ENCODE assay signal across 41 cellular contexts in genomic region chr18:42336139-42336538, GRCh38.
"Had no signal": no experiment of that assay in that cellular context is flagged by ENCODE, and none has a peak within 500 bp of the region (broad histone marks: within the 10 kb centered on the region; RNA-seq: fewer than 3 reads in every experiment).

No MANE protein-coding gene starts in this region.

- H3K36me3 ChIP-seq: adrenal gland, ascending aorta, brain microvascular endothelial cell, breast epithelium, cardiac muscle cell had no signal

- H3K4me1 Mint-ChIP-seq: activated naive CD4-positive, alpha-beta T cell treated with anti-CD3 and anti-CD28 coated beads, Interleukin-2, amount 10 ng/mL, durations not matched to agents 7 days and 5 days; activated naive CD4-positive, alpha-beta T cell treated with anti-CD3 and anti-CD28 coated beads, Interleukin-2, amount 50 U/mL, for 24 hours; activated naive CD8-positive, alpha-beta T cell treated with anti-CD3 and anti-CD28 coated beads for 36 hours; activated naive CD8-positive, alpha-beta T cell treated with anti-CD3 and anti-CD28 coated beads, Interleukin-2, amount 10 ng/mL, durations not matched to agents 7 days and 5 days; activated naive CD8-positive, alpha-beta T cell treated with anti-CD3 and anti-CD28 coated beads, Interleukin-2, amount 50 U/mL, for 24 hours; activated T-helper 17 cell treated with anti-CD3 and anti-CD28 coated beads, Interleukin-2, amount 50 U/mL, for 72 hours; central memory CD8-positive, alpha-beta T cell had no signal

- H3K27ac Mint-ChIP-seq: activated naive CD4-positive, alpha-beta T cell treated with anti-CD3 and anti-CD28 coated beads for 36 hours; activated naive CD4-positive, alpha-beta T cell treated with anti-CD3 and anti-CD28 coated beads, Interleukin-2, amount 10 ng/mL, durations not matched to agents 7 days and 5 days; activated naive CD4-positive, alpha-beta T cell treated with anti-CD3 and anti-CD28 coated beads, Interleukin-2, amount 50 U/mL, for 72 hours; activated naive CD8-positive, alpha-beta T cell; activated naive CD8-positive, alpha-beta T cell treated with anti-CD3 and anti-CD28 coated beads for 36 hours; activated naive CD8-positive, alpha-beta T cell treated with anti-CD3 and anti-CD28 coated beads, Interleukin-2, amount 10 ng/mL, durations not matched to agents 7 days and 5 days; activated naive CD8-positive, alpha-beta T cell treated with anti-CD3 and anti-CD28 coated beads, Interleukin-2, amount 50 U/mL, for 24 hours; activated T-cell treated with anti-CD3 and anti-CD28 coated beads, Interleukin-2, amount 50 U/mL, for 24 hours; activated T-cell treated with anti-CD3 and anti-CD28 coated beads, Interleukin-2, amount 50 U/mL, for 72 hours; activated T-helper 1 cell treated with anti-CD3 and anti-CD28 coated beads, Interleukin-12 subunit alpha, Interleukin-12 subunit beta, Interleukin-2, Interleukin-4 antibody, amounts not matched to agents 30 ng/mL and 10 ng/mL and 1 ng/mL, durations not matched to agents 14 hours and 24 hours and 36 hours; activated T-helper 17 cell treated with anti-CD3 and anti-CD28 coated beads, Interleukin-2, amount 50 U/mL, for 72 hours; activated T-helper 2 cell treated with anti-CD3 and anti-CD28 coated beads, Interferon-gamma antibody, Interleukin-2, Interleukin-4, amounts not matched to agents 10 μg/mL and 5 μg/mL and 100 μg/mL, durations not matched to agents 14 hours and 24 hours and 36 hours; brain had no signal

- H3K9me3 Mint-ChIP-seq: activated naive CD8-positive, alpha-beta T cell treated with anti-CD3 and anti-CD28 coated beads for 36 hours; activated T-helper 1 cell treated with anti-CD3 and anti-CD28 coated beads, Interleukin-12 subunit alpha, Interleukin-12 subunit beta, Interleukin-2, Interleukin-4 antibody, amounts not matched to agents 30 ng/mL and 10 ng/mL and 1 ng/mL, durations not matched to agents 14 hours and 24 hours and 36 hours; activated T-helper 2 cell treated with anti-CD3 and anti-CD28 coated beads, Interferon-gamma antibody, Interleukin-2, Interleukin-4, amounts not matched to agents 10 μg/mL and 5 μg/mL and 100 μg/mL, durations not matched to agents 14 hours and 24 hours and 36 hours had no signal

- ATAC-seq: activated naive CD4-positive, alpha-beta T cell treated with anti-CD3 and anti-CD28 coated beads, Interleukin-2, amount 50 U/mL, for 72 hours; activated naive CD8-positive, alpha-beta T cell treated with anti-CD3 and anti-CD28 coated beads, Interleukin-2, amount 50 U/mL, for 24 hours; activated T-cell treated with anti-CD3 and anti-CD28 coated beads, Interleukin-2, amount 50 U/mL, for 4 hours; activated T-cell treated with anti-CD3 and anti-CD28 coated beads, Interleukin-2, amount 50 U/mL, for 72 hours; activated T-helper 17 cell treated with anti-CD3 and anti-CD28 coated beads, Interleukin-2, amount 50 U/mL, for 72 hours; body of pancreas had no signal

- H3K36me3 Mint-ChIP-seq: activated naive CD4-positive, alpha-beta T cell treated with anti-CD3 and anti-CD28 coated beads, Interleukin-2, amount 10 ng/mL, durations not matched to agents 7 days and 5 days; activated naive CD4-positive, alpha-beta T cell treated with anti-CD3 and anti-CD28 coated beads, Interleukin-2, amount 50 U/mL, for 24 hours; activated naive CD8-positive, alpha-beta T cell; activated naive CD8-positive, alpha-beta T cell treated with anti-CD3 and anti-CD28 coated beads for 36 hours; activated naive CD8-positive, alpha-beta T cell treated with anti-CD3 and anti-CD28 coated beads, Interleukin-2, amount 10 ng/mL, durations not matched to agents 7 days and 5 days had no signal

- H3K4me3 ChIP-seq: adrenal gland, ascending aorta, body of pancreas, breast epithelium, cardiac muscle cell had no signal

- H3K27ac ChIP-seq: adrenal gland, ascending aorta, body of pancreas, brain microvascular endothelial cell, breast epithelium, cardiac muscle cell had no signal

- H3K4me3 Mint-ChIP-seq: activated naive CD4-positive, alpha-beta T cell treated with anti-CD3 and anti-CD28 coated beads for 36 hours; activated naive CD4-positive, alpha-beta T cell treated with anti-CD3 and anti-CD28 coated beads, Interleukin-2, amount 10 ng/mL, durations not matched to agents 7 days and 5 days; activated naive CD4-positive, alpha-beta T cell treated with anti-CD3 and anti-CD28 coated beads, Interleukin-2, amount 50 U/mL, for 24 hours; activated naive CD8-positive, alpha-beta T cell; activated naive CD8-positive, alpha-beta T cell treated with anti-CD3 and anti-CD28 coated beads for 36 hours; activated naive CD8-positive, alpha-beta T cell treated with anti-CD3 and anti-CD28 coated beads, Interleukin-2, amount 10 ng/mL, durations not matched to agents 7 days and 5 days; activated naive CD8-positive, alpha-beta T cell treated with anti-CD3 and anti-CD28 coated beads, Interleukin-2, amount 50 U/mL, for 24 hours; activated T-cell treated with anti-CD3 and anti-CD28 coated beads, Interleukin-2, amount 50 U/mL, for 24 hours; activated T-cell treated with anti-CD3 and anti-CD28 coated beads, Interleukin-2, amount 50 U/mL, for 4 hours; activated T-cell treated with anti-CD3 and anti-CD28 coated beads, Interleukin-2, amount 50 U/mL, for 72 hours; activated T-helper 1 cell treated with anti-CD3 and anti-CD28 coated beads, Interleukin-12 subunit alpha, Interleukin-12 subunit beta, Interleukin-2, Interleukin-4 antibody, amounts not matched to agents 30 ng/mL and 10 ng/mL and 1 ng/mL, durations not matched to agents 14 hours and 24 hours and 36 hours; activated T-helper 17 cell treated with anti-CD3 and anti-CD28 coated beads, Interleukin-2, amount 50 U/mL, for 72 hours; brain; central memory CD8-positive, alpha-beta T cell had no signal

- H3K27me3 Mint-ChIP-seq: activated naive CD4-positive, alpha-beta T cell treated with anti-CD3 and anti-CD28 coated beads, Interleukin-2, amount 10 ng/mL, durations not matched to agents 7 days and 5 days; activated naive CD4-positive, alpha-beta T cell treated with anti-CD3 and anti-CD28 coated beads, Interleukin-2, amount 50 U/mL, for 24 hours; activated naive CD8-positive, alpha-beta T cell; activated naive CD8-positive, alpha-beta T cell treated with anti-CD3 and anti-CD28 coated beads for 36 hours; activated naive CD8-positive, alpha-beta T cell treated with anti-CD3 and anti-CD28 coated beads, Interleukin-2, amount 10 ng/mL, durations not matched to agents 7 days and 5 days; activated naive CD8-positive, alpha-beta T cell treated with anti-CD3 and anti-CD28 coated beads, Interleukin-2, amount 50 U/mL, for 24 hours; activated T-cell treated with anti-CD3 and anti-CD28 coated beads, Interleukin-2, amount 50 U/mL, for 24 hours; activated T-helper 17 cell treated with anti-CD3 and anti-CD28 coated beads, Interleukin-2, amount 50 U/mL, for 72 hours; central memory CD8-positive, alpha-beta T cell had no signal

- H3K4me1 ChIP-seq: adrenal gland, ascending aorta, body of pancreas, breast epithelium had no signal

- DNase-seq: activated effector memory CD4-positive, alpha-beta T cell treated with anti-CD3 and anti-CD28 coated beads, Interleukin-2, amount 50 U/mL, for 16 hours; activated effector memory CD4-positive, alpha-beta T cell treated with Interleukin-2 at 50 U/mL for 16 hours; activated gamma-delta T cell; activated gamma-delta T cell treated with Interleukin-2 at 50 U/mL for 16 hours; activated naive CD4-positive, alpha-beta T cell; activated naive CD4-positive, alpha-beta T cell treated with anti-CD3 and anti-CD28 coated beads for 36 hours; activated naive CD4-positive, alpha-beta T cell treated with anti-CD3 and anti-CD28 coated beads, Interleukin-2, amount 10 ng/mL, durations not matched to agents 7 days and 5 days; activated naive CD4-positive, alpha-beta T cell treated with anti-CD3 and anti-CD28 coated beads, Interleukin-2, amount 50 U/mL, for 16 hours; activated naive CD4-positive, alpha-beta T cell treated with Interleukin-2 at 50 U/mL for 16 hours; activated naive CD8-positive, alpha-beta T cell treated with anti-CD3 and anti-CD28 coated beads for 36 hours; activated naive CD8-positive, alpha-beta T cell treated with anti-CD3 and anti-CD28 coated beads, Interleukin-2, amount 10 ng/mL, durations not matched to agents 7 days and 5 days; activated naive CD8-positive, alpha-beta T cell treated with anti-CD3 and anti-CD28 coated beads, Interleukin-2, amount 50 U/mL, for 24 hours; activated T-cell treated with anti-CD3 and anti-CD28 coated beads for 4 hours; activated T-cell treated with anti-CD3 and anti-CD28 coated beads, Interleukin-2, amount 50 U/mL, for 1 hour; activated T-cell treated with anti-CD3 and anti-CD28 coated beads, Interleukin-2, amount 50 U/mL, for 24 hours; activated T-cell treated with anti-CD3 and anti-CD28 coated beads, Interleukin-2, amount 50 U/mL, for 4 hours; activated T-cell treated with anti-CD3 and anti-CD28 coated beads, Interleukin-2, amount 50 U/mL, for 48 hours; activated T-cell treated with anti-CD3 and anti-CD28 coated beads, Interleukin-2, amount 50 U/mL, for 72 hours; adrenal gland; amniotic stem cell; amygdala; anterior cingulate cortex; aorta; body of pancreas; brain microvascular endothelial cell; caudate nucleus; central memory CD4-positive, alpha-beta T cell; cerebellar nuclear complex had no signal

- FAIRE-seq: astrocyte, bronchial epithelial cell had no signal

- H3K9me3 ChIP-seq: adrenal gland, ascending aorta, body of pancreas had no signal

- H3K27me3 ChIP-seq: adrenal gland, ascending aorta, body of pancreas, brain microvascular endothelial cell, breast epithelium, cardiac muscle cell had no signal
